Comparison of ENCODE assay signal across 1 cellular context in genomic region chr12:110280784-110281548, GRCh38.
TF ChIP-seq lines count a peak whose summit lies in the region.

TSS of gene ATP2A2 (plus strand) at chr12:110281247. CDS start at chr12:110281790, 543 bp downstream.

TF ChIP-seq in H1, 55 proteins besides CTCF, POLR2A, EP300 and RAD21 (continued from another document):
- TF ChIP-seq CHD7 (IDR thresholded peaks at IDR 0.05; ENCODE audit: insufficient replicate concordance, low read length) (no peak), KDM1A (IDR thresholded peaks at IDR 0.05; ENCODE audit: borderline replicate concordance, low read length) (peak; percentile 7; the same call in 1 of the 2 replicates), POLR2AphosphoS5 (IDR thresholded peaks at IDR 0.05; ENCODE audit: low read depth, low read length) (peak; percentile 87), RFX5 (IDR thresholded peaks at IDR 0.05; ENCODE audit: borderline replicate concordance, low read depth, low read length) (no peak), TAF7 (optimal IDR thresholded peaks at IDR 0.05; ENCODE audit: borderline replicate concordance, low read depth, low read length) (peak; percentile 70), SAP30 (IDR thresholded peaks at IDR 0.05; ENCODE audit: insufficient read depth, insufficient replicate concordance, low read length) (no peak), ASH2L (IDR thresholded peaks at IDR 0.05; ENCODE audit: low read length) (peak; percentile 23), TAF1 (IDR thresholded peaks at IDR 0.05; ENCODE audit: low read depth, low read length) (peak; percentile 89), CBX5 (IDR thresholded peaks at IDR 0.05; ENCODE audit: low read depth, low read length) (no peak), MAX (IDR thresholded peaks at IDR 0.05) (no peak), BACH1 (IDR thresholded peaks at IDR 0.05; ENCODE audit: low read length) (peak; percentile 54), TEAD4 (IDR thresholded peaks at IDR 0.05; ENCODE audit: low read depth, low read length) (no peak), HDAC2 (IDR thresholded peaks at IDR 0.05; ENCODE audit: borderline replicate concordance in 1 of 2, low read depth in 2 of 2, low read length in 2 of 2) (0 out of 4 replicates have a peak, but pooled peaks of 1 of the 2 experiments have one; percentile 36), CHD1 (IDR thresholded peaks at IDR 0.05; ENCODE audit: low read depth, low read length) (no peak), RXRA (IDR thresholded peaks at IDR 0.05; ENCODE audit: insufficient read depth, low read depth, low read length) (no peak), SP4 (IDR thresholded peaks at IDR 0.05; ENCODE audit: low read length) (no peak), MAFK (IDR thresholded peaks at IDR 0.05; ENCODE audit: low read depth, low read length) (no peak), ATF3 (IDR thresholded peaks at IDR 0.05; ENCODE audit: insufficient read depth, low read depth, low read length) (no peak), BRCA1 (IDR thresholded peaks at IDR 0.05; ENCODE audit: low read depth, low read length) (no peak), JUND (IDR thresholded peaks at IDR 0.05; ENCODE audit: low read length) (no peak), EGR1 (IDR thresholded peaks at IDR 0.05; ENCODE audit: borderline replicate concordance, low read depth, low read length) (no peak), SIN3A (conservative IDR thresholded peaks at IDR 0.05 in 1 of 2, IDR thresholded peaks at IDR 0.05 in 1 of 2; ENCODE audit: low read depth in 1 of 2, low read length in 2 of 2) (peak; percentile 12 to 49; a peak in 1 of 4 replicates), TBP (IDR thresholded peaks at IDR 0.05; ENCODE audit: low read depth, low read length) (peak; percentile 79), RBBP5 (IDR thresholded peaks at IDR 0.05; ENCODE audit: borderline replicate concordance, low read depth, low read length) (peak; percentile 95), CEBPB (IDR thresholded peaks at IDR 0.05; ENCODE audit: low read depth, low read length) (no peak), GTF2F1 (IDR thresholded peaks at IDR 0.05; ENCODE audit: borderline replicate concordance, low read depth, low read length) (no peak), PHF8 (conservative IDR thresholded peaks at IDR 0.05; ENCODE audit: low read depth, low read length) (peak; percentile 81), SIRT6 (IDR thresholded peaks at IDR 0.05; ENCODE audit: low read length) (no peak), E2F6 (IDR thresholded peaks at IDR 0.05) (0 out of 2 replicates have a peak, but pooled peaks have one; percentile 26), EZH2 (IDR thresholded peaks at IDR 0.05; ENCODE audit: low read depth, low read length, severe bottlenecking) (no peak)
